ENCODE assay signal across 1 cellular context in the genomic region with DNA sequence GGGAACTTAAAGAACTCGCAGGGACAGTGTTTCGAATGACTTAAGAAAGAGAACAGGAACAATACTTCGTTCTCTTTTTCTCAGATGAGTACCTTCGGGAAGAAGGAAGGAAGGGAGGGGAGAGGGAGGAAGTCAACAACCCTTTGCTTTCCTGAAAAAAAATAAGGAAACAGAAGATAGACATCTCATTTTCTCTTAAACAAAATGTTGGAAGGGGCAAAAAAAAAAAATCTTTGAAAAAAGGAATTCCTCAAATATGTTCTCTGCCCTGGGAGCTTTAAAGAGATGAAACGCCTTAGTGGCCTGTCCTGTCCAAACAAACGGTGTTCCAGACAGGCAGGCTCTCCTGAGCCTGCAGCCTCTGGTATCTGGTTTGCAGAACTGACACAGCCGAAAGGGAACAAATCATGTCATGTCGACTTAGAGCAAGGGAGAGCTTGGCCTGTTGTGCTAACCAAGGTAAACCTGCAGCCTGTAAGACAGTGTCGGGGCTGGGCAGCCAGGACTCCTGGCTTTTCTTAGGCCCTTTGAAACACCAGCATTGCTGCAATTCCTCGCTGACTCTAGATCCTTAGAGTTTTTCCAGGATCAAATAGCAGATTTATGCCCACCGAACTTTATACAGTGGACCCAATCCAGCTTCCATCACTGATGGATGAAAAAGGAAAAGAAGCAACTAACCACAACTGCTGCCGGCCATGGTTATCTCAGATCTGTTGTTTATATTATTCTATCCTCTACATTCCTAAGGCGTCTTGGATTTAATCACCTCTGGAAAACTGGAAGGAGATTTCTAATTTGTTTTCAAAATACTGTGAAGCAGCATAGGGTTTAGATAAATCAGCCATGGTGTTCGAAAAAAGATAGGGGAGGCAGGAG.
TF ChIP-seq lines count a peak whose summit lies in the region.

A gene with protein sequence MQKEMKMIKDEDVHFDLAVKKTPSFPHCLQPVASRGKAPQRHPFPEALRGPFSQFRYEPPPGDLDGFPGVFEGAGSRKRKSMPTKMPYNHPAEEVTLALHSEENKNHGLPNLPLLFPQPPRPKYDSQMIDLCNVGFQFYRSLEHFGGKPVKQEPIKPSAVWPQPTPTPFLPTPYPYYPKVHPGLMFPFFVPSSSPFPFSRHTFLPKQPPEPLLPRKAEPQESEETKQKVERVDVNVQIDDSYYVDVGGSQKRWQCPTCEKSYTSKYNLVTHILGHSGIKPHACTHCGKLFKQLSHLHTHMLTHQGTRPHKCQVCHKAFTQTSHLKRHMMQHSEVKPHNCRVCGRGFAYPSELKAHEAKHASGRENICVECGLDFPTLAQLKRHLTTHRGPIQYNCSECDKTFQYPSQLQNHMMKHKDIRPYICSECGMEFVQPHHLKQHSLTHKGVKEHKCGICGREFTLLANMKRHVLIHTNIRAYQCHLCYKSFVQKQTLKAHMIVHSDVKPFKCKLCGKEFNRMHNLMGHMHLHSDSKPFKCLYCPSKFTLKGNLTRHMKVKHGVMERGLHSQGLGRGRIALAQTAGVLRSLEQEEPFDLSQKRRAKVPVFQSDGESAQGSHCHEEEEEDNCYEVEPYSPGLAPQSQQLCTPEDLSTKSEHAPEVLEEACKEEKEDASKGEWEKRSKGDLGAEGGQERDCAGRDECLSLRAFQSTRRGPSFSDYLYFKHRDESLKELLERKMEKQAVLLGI (minus strand): TSS at position 51 of the 879 bp plus-strand sequence. CDS start 45,914 bp downstream, outside the sequence.

TF ChIP-seq in SK-N-SH, 30 proteins besides CTCF, POLR2A, EP300 and RAD21 (continued from another document):
- TF ChIP-seq, protein P1, sequence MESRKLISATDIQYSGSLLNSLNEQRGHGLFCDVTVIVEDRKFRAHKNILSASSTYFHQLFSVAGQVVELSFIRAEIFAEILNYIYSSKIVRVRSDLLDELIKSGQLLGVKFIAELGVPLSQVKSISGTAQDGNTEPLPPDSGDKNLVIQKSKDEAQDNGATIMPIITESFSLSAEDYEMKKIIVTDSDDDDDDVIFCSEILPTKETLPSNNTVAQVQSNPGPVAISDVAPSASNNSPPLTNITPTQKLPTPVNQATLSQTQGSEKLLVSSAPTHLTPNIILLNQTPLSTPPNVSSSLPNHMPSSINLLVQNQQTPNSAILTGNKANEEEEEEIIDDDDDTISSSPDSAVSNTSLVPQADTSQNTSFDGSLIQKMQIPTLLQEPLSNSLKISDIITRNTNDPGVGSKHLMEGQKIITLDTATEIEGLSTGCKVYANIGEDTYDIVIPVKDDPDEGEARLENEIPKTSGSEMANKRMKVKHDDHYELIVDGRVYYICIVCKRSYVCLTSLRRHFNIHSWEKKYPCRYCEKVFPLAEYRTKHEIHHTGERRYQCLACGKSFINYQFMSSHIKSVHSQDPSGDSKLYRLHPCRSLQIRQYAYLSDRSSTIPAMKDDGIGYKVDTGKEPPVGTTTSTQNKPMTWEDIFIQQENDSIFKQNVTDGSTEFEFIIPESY (IDR thresholded peaks at IDR 0.05; ENCODE audit: borderline replicate concordance, low read depth) = no peak
- TF ChIP-seq MXI1 (IDR thresholded peaks at IDR 0.05; ENCODE audit: low read depth, low read length) = no peak
- no peak for TF ChIP-seq YY1 (IDR thresholded peaks at IDR 0.05; ENCODE audit: low read depth)
- TF ChIP-seq MEF2A (IDR thresholded peaks at IDR 0.05; ENCODE audit: borderline replicate concordance, low read depth) = no peak
- TF ChIP-seq NFIC (IDR thresholded peaks at IDR 0.05; ENCODE audit: borderline replicate concordance) = no peak
- no peak for TF ChIP-seq CHD2 (IDR thresholded peaks at IDR 0.05; ENCODE audit: low read length, partially characterized antibody)
